In genomic region chr10:79445708-79446450, GRCh38 we compare ENCODE assay signal across 1 cellular context.
TF ChIP-seq lines count a peak whose summit lies in the region.

No MANE protein-coding gene starts in this region.

TF ChIP-seq in HEK293, 187 proteins besides CTCF, POLR2A, EP300 and RAD21 (continued from another document and continues in another):
- no peak for TF ChIP-seq ZFP3 (tag by site-specific recombination; IDR thresholded peaks at IDR 0.05; ENCODE audit: low read depth)
- peak; percentile 100 for TF ChIP-seq ZNF366 (tag by site-specific recombination; conservative IDR thresholded peaks at IDR 0.05)
- TF ChIP-seq ZNF48 (tag by site-specific recombination; IDR thresholded peaks at IDR 0.05), result no peak
- TF ChIP-seq ZNF785 (tag by site-specific recombination; IDR thresholded peaks at IDR 0.05), result peak; percentile 58; the same call in 1 of the 2 replicates
- TF ChIP-seq ZSCAN16 (tag by site-specific recombination; IDR thresholded peaks at IDR 0.05), result no peak
- 0 out of 2 replicates have a peak, but pooled peaks have one; percentile 34 for TF ChIP-seq ZNF701 (tag by site-specific recombination; IDR thresholded peaks at IDR 0.05)
- TF ChIP-seq ZNF132 (tag by site-specific recombination; IDR thresholded peaks at IDR 0.05; ENCODE audit: borderline replicate concordance), result no peak
- TF ChIP-seq, protein P1, sequence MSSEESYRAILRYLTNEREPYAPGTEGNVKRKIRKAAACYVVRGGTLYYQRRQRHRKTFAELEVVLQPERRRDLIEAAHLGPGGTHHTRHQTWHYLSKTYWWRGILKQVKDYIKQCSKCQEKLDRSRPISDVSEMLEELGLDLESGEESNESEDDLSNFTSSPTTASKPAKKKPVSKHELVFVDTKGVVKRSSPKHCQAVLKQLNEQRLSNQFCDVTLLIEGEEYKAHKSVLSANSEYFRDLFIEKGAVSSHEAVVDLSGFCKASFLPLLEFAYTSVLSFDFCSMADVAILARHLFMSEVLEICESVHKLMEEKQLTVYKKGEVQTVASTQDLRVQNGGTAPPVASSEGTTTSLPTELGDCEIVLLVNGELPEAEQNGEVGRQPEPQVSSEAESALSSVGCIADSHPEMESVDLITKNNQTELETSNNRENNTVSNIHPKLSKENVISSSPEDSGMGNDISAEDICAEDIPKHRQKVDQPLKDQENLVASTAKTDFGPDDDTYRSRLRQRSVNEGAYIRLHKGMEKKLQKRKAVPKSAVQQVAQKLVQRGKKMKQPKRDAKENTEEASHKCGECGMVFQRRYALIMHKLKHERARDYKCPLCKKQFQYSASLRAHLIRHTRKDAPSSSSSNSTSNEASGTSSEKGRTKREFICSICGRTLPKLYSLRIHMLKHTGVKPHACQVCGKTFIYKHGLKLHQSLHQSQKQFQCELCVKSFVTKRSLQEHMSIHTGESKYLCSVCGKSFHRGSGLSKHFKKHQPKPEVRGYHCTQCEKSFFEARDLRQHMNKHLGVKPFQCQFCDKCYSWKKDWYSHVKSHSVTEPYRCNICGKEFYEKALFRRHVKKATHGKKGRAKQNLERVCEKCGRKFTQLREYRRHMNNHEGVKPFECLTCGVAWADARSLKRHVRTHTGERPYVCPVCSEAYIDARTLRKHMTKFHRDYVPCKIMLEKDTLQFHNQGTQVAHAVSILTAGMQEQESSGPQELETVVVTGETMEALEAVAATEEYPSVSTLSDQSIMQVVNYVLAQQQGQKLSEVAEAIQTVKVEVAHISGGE (tag by site-specific recombination; conservative IDR thresholded peaks at IDR 0.05; ENCODE audit: low read depth), result no peak; the same call in 1 of the 2 replicates
- no peak for TF ChIP-seq ZNF37A (tag by site-specific recombination; IDR thresholded peaks at IDR 0.05)
- no peak for TF ChIP-seq ZNF10 (tag by site-specific recombination; IDR thresholded peaks at IDR 0.05)
- peak; percentile 92 for TF ChIP-seq SP7 (tag by site-specific recombination; IDR thresholded peaks at IDR 0.05)
- TF ChIP-seq GLI2 (tag by site-specific recombination; IDR thresholded peaks at IDR 0.05; ENCODE audit: borderline replicate concordance, low read depth), result no peak
- peak; percentile 93 for TF ChIP-seq GLI4 (tag by site-specific recombination; IDR thresholded peaks at IDR 0.05)
- peak; percentile 73 for TF ChIP-seq ZBTB21 (tag by site-specific recombination; IDR thresholded peaks at IDR 0.05)
- TF ChIP-seq ZNF433 (tag by site-specific recombination; IDR thresholded peaks at IDR 0.05; ENCODE audit: low read depth), result no peak
- peak; percentile 72; the same call in 1 of the 2 replicates for TF ChIP-seq OVOL3 (tag by site-specific recombination; IDR thresholded peaks at IDR 0.05)
- TF ChIP-seq ZNF133 (tag by site-specific recombination; IDR thresholded peaks at IDR 0.05), result 0 out of 2 replicates have a peak, but pooled peaks have one; percentile 19
- peak; percentile 56; the same call in 1 of the 2 replicates for TF ChIP-seq ZBTB10 (tag by site-specific recombination; IDR thresholded peaks at IDR 0.05)
- TF ChIP-seq, protein P2, sequence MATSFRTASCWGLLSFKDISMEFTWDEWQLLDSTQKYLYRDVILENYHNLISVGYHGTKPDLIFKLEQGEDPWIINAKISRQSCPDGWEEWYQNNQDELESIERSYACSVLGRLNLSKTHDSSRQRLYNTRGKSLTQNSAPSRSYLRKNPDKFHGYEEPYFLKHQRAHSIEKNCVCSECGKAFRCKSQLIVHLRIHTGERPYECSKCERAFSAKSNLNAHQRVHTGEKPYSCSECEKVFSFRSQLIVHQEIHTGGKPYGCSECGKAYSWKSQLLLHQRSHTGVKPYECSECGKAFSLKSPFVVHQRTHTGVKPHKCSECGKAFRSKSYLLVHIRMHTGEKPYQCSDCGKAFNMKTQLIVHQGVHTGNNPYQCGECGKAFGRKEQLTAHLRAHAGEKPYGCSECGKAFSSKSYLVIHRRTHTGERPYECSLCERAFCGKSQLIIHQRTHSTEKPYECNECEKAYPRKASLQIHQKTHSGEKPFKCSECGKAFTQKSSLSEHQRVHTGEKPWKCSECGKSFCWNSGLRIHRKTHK (tag by site-specific recombination; IDR thresholded peaks at IDR 0.05), result no peak
- TF ChIP-seq ZNF274 (IDR thresholded peaks at IDR 0.05; ENCODE audit: low read length), result no peak
- no peak for TF ChIP-seq ZNF274 (tag by site-specific recombination; IDR thresholded peaks at IDR 0.05; ENCODE audit: borderline replicate concordance)
- no peak for TF ChIP-seq ZNF140 (tag by site-specific recombination; IDR thresholded peaks at IDR 0.05)
- TF ChIP-seq ZNF670 (tag by site-specific recombination; IDR thresholded peaks at IDR 0.05; ENCODE audit: low read depth), result no peak; the same call in 1 of the 2 replicates
- no peak for TF ChIP-seq ZNF354C (tag by site-specific recombination; IDR thresholded peaks at IDR 0.05; ENCODE audit: borderline replicate concordance, low read depth)
- TF ChIP-seq ZFP41 (tag by site-specific recombination; IDR thresholded peaks at IDR 0.05; ENCODE audit: borderline replicate concordance), result no peak
- no peak for TF ChIP-seq HOXA7 (CRISPR knock-in tag; IDR thresholded peaks at IDR 0.05; ENCODE audit: borderline replicate concordance)
- no peak for TF ChIP-seq REPIN1 (tag by site-specific recombination; IDR thresholded peaks at IDR 0.05; ENCODE audit: low read depth)
- TF ChIP-seq ZNF76 (tag by site-specific recombination; IDR thresholded peaks at IDR 0.05; ENCODE audit: borderline replicate concordance, low read depth), result peak; percentile 78
- TF ChIP-seq ZIC2 (tag by site-specific recombination; IDR thresholded peaks at IDR 0.05), result peak; percentile 10; the same call in 1 of the 2 replicates
- no peak; the same call in 1 of the 2 replicates for TF ChIP-seq ZNF423 (tag by site-specific recombination; IDR thresholded peaks at IDR 0.05)
- no peak for TF ChIP-seq ZNF548 (tag by site-specific recombination; IDR thresholded peaks at IDR 0.05)
- TF ChIP-seq ZNF362 (tag by site-specific recombination; IDR thresholded peaks at IDR 0.05), result no peak
- no peak for TF ChIP-seq ZNF121 (tag by site-specific recombination; IDR thresholded peaks at IDR 0.05)
- no peak; the same call in 1 of the 2 replicates for TF ChIP-seq RBAK (tag by site-specific recombination; IDR thresholded peaks at IDR 0.05)
- TF ChIP-seq ZNF510 (tag by site-specific recombination; IDR thresholded peaks at IDR 0.05; ENCODE audit: insufficient replicate concordance), result no peak
- TF ChIP-seq, protein P3, sequence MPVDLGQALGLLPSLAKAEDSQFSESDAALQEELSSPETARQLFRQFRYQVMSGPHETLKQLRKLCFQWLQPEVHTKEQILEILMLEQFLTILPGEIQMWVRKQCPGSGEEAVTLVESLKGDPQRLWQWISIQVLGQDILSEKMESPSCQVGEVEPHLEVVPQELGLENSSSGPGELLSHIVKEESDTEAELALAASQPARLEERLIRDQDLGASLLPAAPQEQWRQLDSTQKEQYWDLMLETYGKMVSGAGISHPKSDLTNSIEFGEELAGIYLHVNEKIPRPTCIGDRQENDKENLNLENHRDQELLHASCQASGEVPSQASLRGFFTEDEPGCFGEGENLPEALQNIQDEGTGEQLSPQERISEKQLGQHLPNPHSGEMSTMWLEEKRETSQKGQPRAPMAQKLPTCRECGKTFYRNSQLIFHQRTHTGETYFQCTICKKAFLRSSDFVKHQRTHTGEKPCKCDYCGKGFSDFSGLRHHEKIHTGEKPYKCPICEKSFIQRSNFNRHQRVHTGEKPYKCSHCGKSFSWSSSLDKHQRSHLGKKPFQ (tag by site-specific recombination; IDR thresholded peaks at IDR 0.05), result no peak
- TF ChIP-seq SETDB1 (IDR thresholded peaks at IDR 0.05; ENCODE audit: insufficient read length, low read length), result no peak
- TF ChIP-seq, protein P4, sequence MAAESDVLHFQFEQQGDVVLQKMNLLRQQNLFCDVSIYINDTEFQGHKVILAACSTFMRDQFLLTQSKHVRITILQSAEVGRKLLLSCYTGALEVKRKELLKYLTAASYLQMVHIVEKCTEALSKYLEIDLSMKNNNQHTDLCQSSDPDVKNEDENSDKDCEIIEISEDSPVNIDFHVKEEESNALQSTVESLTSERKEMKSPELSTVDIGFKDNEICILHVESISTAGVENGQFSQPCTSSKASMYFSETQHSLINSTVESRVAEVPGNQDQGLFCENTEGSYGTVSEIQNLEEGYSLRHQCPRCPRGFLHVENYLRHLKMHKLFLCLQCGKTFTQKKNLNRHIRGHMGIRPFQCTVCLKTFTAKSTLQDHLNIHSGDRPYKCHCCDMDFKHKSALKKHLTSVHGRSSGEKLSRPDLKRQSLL (tag by site-specific recombination; IDR thresholded peaks at IDR 0.05), result no peak
- TF ChIP-seq IKZF3 (tag by site-specific recombination; IDR thresholded peaks at IDR 0.05), result no peak
- TF ChIP-seq PRDM6 (tag by site-specific recombination; IDR thresholded peaks at IDR 0.05), result no peak
- TF ChIP-seq ZNF747 (tag by site-specific recombination; IDR thresholded peaks at IDR 0.05), result no peak
- peak; percentile 91 for TF ChIP-seq ZEB2 (tag by site-specific recombination; IDR thresholded peaks at IDR 0.05)
- TF ChIP-seq, protein P5, sequence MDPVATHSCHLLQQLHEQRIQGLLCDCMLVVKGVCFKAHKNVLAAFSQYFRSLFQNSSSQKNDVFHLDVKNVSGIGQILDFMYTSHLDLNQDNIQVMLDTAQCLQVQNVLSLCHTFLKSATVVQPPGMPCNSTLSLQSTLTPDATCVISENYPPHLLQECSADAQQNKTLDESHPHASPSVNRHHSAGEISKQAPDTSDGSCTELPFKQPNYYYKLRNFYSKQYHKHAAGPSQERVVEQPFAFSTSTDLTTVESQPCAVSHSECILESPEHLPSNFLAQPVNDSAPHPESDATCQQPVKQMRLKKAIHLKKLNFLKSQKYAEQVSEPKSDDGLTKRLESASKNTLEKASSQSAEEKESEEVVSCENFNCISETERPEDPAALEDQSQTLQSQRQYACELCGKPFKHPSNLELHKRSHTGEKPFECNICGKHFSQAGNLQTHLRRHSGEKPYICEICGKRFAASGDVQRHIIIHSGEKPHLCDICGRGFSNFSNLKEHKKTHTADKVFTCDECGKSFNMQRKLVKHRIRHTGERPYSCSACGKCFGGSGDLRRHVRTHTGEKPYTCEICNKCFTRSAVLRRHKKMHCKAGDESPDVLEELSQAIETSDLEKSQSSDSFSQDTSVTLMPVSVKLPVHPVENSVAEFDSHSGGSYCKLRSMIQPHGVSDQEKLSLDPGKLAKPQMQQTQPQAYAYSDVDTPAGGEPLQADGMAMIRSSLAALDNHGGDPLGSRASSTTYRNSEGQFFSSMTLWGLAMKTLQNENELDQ (tag by site-specific recombination; IDR thresholded peaks at IDR 0.05; ENCODE audit: low read depth), result no peak
- TF ChIP-seq KLF1 (tag by site-specific recombination; IDR thresholded peaks at IDR 0.05), result peak; percentile 88
- TF ChIP-seq ZNF660 (tag by site-specific recombination; IDR thresholded peaks at IDR 0.05), result no peak
- no peak for TF ChIP-seq ZBTB44 (tag by site-specific recombination; IDR thresholded peaks at IDR 0.05)
- no peak for TF ChIP-seq ZNF768 (tag by site-specific recombination; IDR thresholded peaks at IDR 0.05)
- TF ChIP-seq ZBTB7A (tag by site-specific recombination; IDR thresholded peaks at IDR 0.05; ENCODE audit: low read depth), result peak; percentile 98
- no peak for TF ChIP-seq ZNF626 (tag by site-specific recombination; IDR thresholded peaks at IDR 0.05)
- TF ChIP-seq ZNF426 (tag by site-specific recombination; IDR thresholded peaks at IDR 0.05), result no peak
- TF ChIP-seq ZNF202 (tag by site-specific recombination; IDR thresholded peaks at IDR 0.05; ENCODE audit: borderline replicate concordance), result no peak
